12 cellular contexts compared by ENCODE assay signal in the genomic region with DNA sequence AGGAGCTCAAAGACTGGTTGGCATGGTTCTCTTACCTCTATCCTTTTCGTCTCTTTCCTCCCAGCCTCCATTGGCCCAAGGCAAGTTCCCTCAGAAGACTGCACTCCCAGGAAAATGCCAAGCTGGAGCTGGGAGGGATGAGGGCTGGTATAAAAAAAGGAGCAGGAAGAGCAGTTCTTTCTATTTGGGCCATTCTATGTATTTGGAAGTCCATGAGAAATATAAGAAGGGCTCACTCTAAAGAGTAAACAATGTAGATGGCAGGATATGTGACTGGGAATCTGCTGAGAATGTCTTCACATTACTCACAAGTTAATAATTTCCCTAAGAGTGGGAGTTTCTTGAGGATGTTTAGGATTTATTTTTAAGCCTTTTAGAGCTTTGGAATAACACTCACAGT. TPM values are rescaled to one million over a fixed set of nuclear protein-coding genes. Genes with fewer than 3 reads are reported as not detected.
DNase-seq lines count a peak whose midpoint lies in the region; ATAC-seq and TF ChIP-seq lines count a peak whose summit lies in the region.
"Had no signal": no experiment of that assay in that cellular context is flagged by ENCODE, and none has a peak within 500 bp of the region (broad histone marks: within the 10 kb centered on the region; RNA-seq: fewer than 3 reads in every experiment).

No MANE protein-coding gene starts in this region.

- no peaks in the 10 kb centered on the region for H3K4me1 ChIP-seq in GM23338 (ENCODE audit: insufficient read depth)
- H3K4me1 ChIP-seq in ascending aorta: peaks cover 0 to 7% of the 10 kb centered on the region in 2 donors
- peaks cover 6% of the 10 kb centered on the region for H3K4me1 ChIP-seq in foreskin keratinocyte
- H3K4me1 ChIP-seq in smooth muscle cell (ENCODE audit: low read depth): peaks cover 21% of the 10 kb centered on the region

- POLR2A ChIA-PET in activated CD8-positive, alpha-beta T cell treated with anti-CD3 and anti-CD28 coated beads, Interleukin-2, amount 10 ng/mL, durations not matched to agents 7 days and 5 days (lab: Charles Lee): no interaction called here

- H3K36me3 Mint-ChIP-seq in GM23338 (ENCODE audit: low read depth): no peaks in the 10 kb centered on the region
- H3K36me3 Mint-ChIP-seq in activated CD8-positive, alpha-beta T cell treated with anti-CD3 and anti-CD28 coated beads, Interleukin-2, amount 10 ng/mL, durations not matched to agents 7 days and 5 days (ENCODE audit: low read depth): no peaks in the 10 kb centered on the region
- H3K36me3 Mint-ChIP-seq: immature natural killer cell, naive B cell had no signal

- DNase-seq in GM23338 (ENCODE audit: low spot score) (no peak), ascending aorta (ENCODE audit: low spot score in 2 of 2) (no peak), foreskin keratinocyte (peak in 1 of 2 donors; percentile 43), smooth muscle cell (lab: John Stamatoyannopoulos, UW; ENCODE audit: unreplicated experiment) (no peak), MV-4-11 (lab: John Stamatoyannopoulos, UW) (no peak)
- no peak for DNase-seq in activated CD8-positive, alpha-beta T cell treated with anti-CD3 and anti-CD28 coated beads, Interleukin-2, amount 10 ng/mL, durations not matched to agents 7 days and 5 days
- DNase-seq: immature natural killer cell, naive B cell, NCI-H2081 treated with DMSO at 0.1 percent for 48 hours had no signal

- H3K27ac ChIP-seq in GM23338 (ENCODE audit: low read depth): no peak overlapping the region
- H3K27ac ChIP-seq in ascending aorta: peak overlapping the region; percentile 35 to 41
- peak overlapping the region; percentile 89 for H3K27ac ChIP-seq in foreskin keratinocyte
- peak overlapping the region; percentile 82 for H3K27ac ChIP-seq in smooth muscle cell (ENCODE audit: low read depth)
- H3K27ac ChIP-seq: SJSA1 had no signal

- no peak overlapping the region for H3K4me3 Mint-ChIP-seq in GM23338
- no peak overlapping the region for H3K4me3 Mint-ChIP-seq in activated CD8-positive, alpha-beta T cell treated with anti-CD3 and anti-CD28 coated beads, Interleukin-2, amount 10 ng/mL, durations not matched to agents 7 days and 5 days
- H3K4me3 Mint-ChIP-seq: immature natural killer cell, naive B cell had no signal

- TF ChIP-seq CTCF in GM23338 (conservative IDR thresholded peaks at IDR 0.05; ENCODE audit: low read depth in 2 of 2) (no peak), ascending aorta (IDR thresholded peaks at IDR 0.05) (no peak), foreskin keratinocyte (conservative IDR thresholded peaks at IDR 0.05) (no peak), smooth muscle cell (IDR thresholded peaks at IDR 0.05; ENCODE audit: borderline replicate concordance, insufficient read depth, poor library complexity, severe bottlenecking) (no peak)

- H3K9me3 ChIP-seq in ascending aorta (no peaks in the 10 kb centered on the region), smooth muscle cell (replicated peaks; ENCODE audit: low read depth) (no peaks in the 10 kb centered on the region)
- H3K9me3 ChIP-seq: SJSA1 had no signal

- CTCF ChIA-PET in activated CD8-positive, alpha-beta T cell treated with anti-CD3 and anti-CD28 coated beads, Interleukin-2, amount 10 ng/mL, durations not matched to agents 7 days and 5 days (lab: Charles Lee): interaction anchor here (1.2 kb wide), 1 partner anchor 9 kb away, joined by 4 read pairs; no protein-coding TSS in a partner anchor

- H3K9me3 Mint-ChIP-seq in GM23338: peaks cover 3% of the 10 kb centered on the region; the same call in 1 of the 3 replicates
- no peaks in the 10 kb centered on the region for H3K9me3 Mint-ChIP-seq in activated CD8-positive, alpha-beta T cell treated with anti-CD3 and anti-CD28 coated beads, Interleukin-2, amount 10 ng/mL, durations not matched to agents 7 days and 5 days (ENCODE audit: insufficient read depth)
- H3K9me3 Mint-ChIP-seq: immature natural killer cell had no signal

- no peaks in the 10 kb centered on the region for H3K79me2 ChIP-seq in GM23338 (replicated peaks; ENCODE audit: insufficient read depth)
- H3K79me2 ChIP-seq in smooth muscle cell (ENCODE audit: low read depth): no peaks in the 10 kb centered on the region

- H3K9me2 ChIP-seq in GM23338 (ENCODE audit: insufficient read depth): peaks cover 11% of the 10 kb centered on the region; the same call in 1 of the 2 replicates

- H3K4me1 Mint-ChIP-seq in GM23338: 0 out of 3 replicates have a peak, but pooled peaks cover 4% of the 10 kb centered on the region
- H3K4me1 Mint-ChIP-seq in activated CD8-positive, alpha-beta T cell treated with anti-CD3 and anti-CD28 coated beads, Interleukin-2, amount 10 ng/mL, durations not matched to agents 7 days and 5 days (ENCODE audit: low read depth): no peaks in the 10 kb centered on the region
- H3K4me1 Mint-ChIP-seq: immature natural killer cell, naive B cell had no signal

- ATAC-seq in GM23338 (no peak), foreskin keratinocyte (peak; percentile 18), HG03342 (IDR thresholded peaks at IDR 0.05; ENCODE audit: unreplicated experiment) (no peak)
- ATAC-seq in activated CD8-positive, alpha-beta T cell treated with anti-CD3 and anti-CD28 coated beads, Interleukin-2, amount 10 ng/mL, durations not matched to agents 7 days and 5 days: no peak
- ATAC-seq: sciatic nerve had no signal

- intact Hi-C loops in ascending aorta (cut with DNase I): no loop called here

- H3K4me3 ChIP-seq in GM23338 (no peak overlapping the region), ascending aorta (no peak overlapping the region), smooth muscle cell (no peak overlapping the region)
- H3K4me3 ChIP-seq: SJSA1 had no signal

- no peak overlapping the region for H3K4me2 ChIP-seq in GM23338
- H3K4me2 ChIP-seq in smooth muscle cell: peak overlapping the region; percentile 67

- H4K20me1 ChIP-seq in GM23338 (replicated peaks; ENCODE audit: insufficient read depth) (no peaks in the 10 kb centered on the region), smooth muscle cell (ENCODE audit: low read depth) (no peaks in the 10 kb centered on the region)

- no peaks in the 10 kb centered on the region for H3F3A ChIP-seq in GM23338 (replicated peaks; ENCODE audit: low read depth)
- no peaks in the 10 kb centered on the region for H3F3A ChIP-seq in smooth muscle cell (ENCODE audit: low read depth)

- H2AFZ ChIP-seq in GM23338: peak overlapping the region; percentile 32; the same call in 1 of the 2 replicates
- H2AFZ ChIP-seq in smooth muscle cell (ENCODE audit: low read depth): no peak overlapping the region

- H3K9ac ChIP-seq in smooth muscle cell (ENCODE audit: low read depth): peak overlapping the region; percentile 4

- peaks cover 2% of the 10 kb centered on the region for H3K27me3 Mint-ChIP-seq in GM23338 (ENCODE audit: insufficient read depth, low read depth, poor library complexity)
- H3K27me3 Mint-ChIP-seq in activated CD8-positive, alpha-beta T cell treated with anti-CD3 and anti-CD28 coated beads, Interleukin-2, amount 10 ng/mL, durations not matched to agents 7 days and 5 days (ENCODE audit: low read depth): no peaks in the 10 kb centered on the region

- H3K27me3 ChIP-seq in GM23338 (ENCODE audit: insufficient read depth): no peaks in the 10 kb centered on the region
- H3K27me3 ChIP-seq in ascending aorta: no peaks in the 10 kb centered on the region
- no peaks in the 10 kb centered on the region for H3K27me3 ChIP-seq in foreskin keratinocyte
- H3K27me3 ChIP-seq in smooth muscle cell (ENCODE audit: low read depth): no peaks in the 10 kb centered on the region
- H3K27me3 ChIP-seq: SJSA1 had no signal

- 87% methylated on average over 1 of the region's 1 CpG for WGBS in smooth muscle cell (ENCODE audit: low lambda C conversion rate)

- no peak overlapping the region for H3K27ac Mint-ChIP-seq in GM23338
- no peak overlapping the region for H3K27ac Mint-ChIP-seq in activated CD8-positive, alpha-beta T cell treated with anti-CD3 and anti-CD28 coated beads, Interleukin-2, amount 10 ng/mL, durations not matched to agents 7 days and 5 days
- H3K27ac Mint-ChIP-seq: immature natural killer cell, naive B cell had no signal

- H3K36me3 ChIP-seq in GM23338 (ENCODE audit: insufficient read depth) (no peaks in the 10 kb centered on the region), ascending aorta (no peaks in the 10 kb centered on the region), smooth muscle cell (ENCODE audit: low read depth) (no peaks in the 10 kb centered on the region)
- H3K36me3 ChIP-seq: SJSA1 had no signal

TF ChIP-seq in GM23338, 12 proteins besides CTCF, POLR2A, EP300 and RAD21 (continues in another document):
- no peak for TF ChIP-seq ZNF114 (CRISPR knock-in tag; IDR thresholded peaks at IDR 0.05)
- TF ChIP-seq ZNF331 (CRISPR knock-in tag; IDR thresholded peaks at IDR 0.05; ENCODE audit: low read depth): no peak
- TF ChIP-seq REST (IDR thresholded peaks at IDR 0.05; ENCODE audit: unreplicated experiment): no peak

RNA-seq across cellular contexts. Expression of gene ADTRP, which starts 36.6 kb away (rescaled TPM):
- not detected in 2 replicates for total RNA-seq in GM23338 (2014; rRNA removed; shearing (Covaris generic))
- polyA plus RNA-seq in GM23338 (2016; fragmentation: Nextera tagmentation; extraction: Ambion mirVana): not detected in 2 replicates
- total RNA-seq in ascending aorta: not detected
- 3.1 and 5.5 TPM in 2 replicates for total RNA-seq in foreskin keratinocyte
- 3.0 and 4.3 TPM in 2 replicates for polyA plus RNA-seq in foreskin keratinocyte
- 0.54 and 0.67 TPM in 2 replicates for total RNA-seq in smooth muscle cell
- polyA plus RNA-seq in smooth muscle cell: 0.64 and 1.1 TPM in 2 replicates
- total RNA-seq in activated CD8-positive, alpha-beta T cell treated with anti-CD3 and anti-CD28 coated beads, Interleukin-2, amount 10 ng/mL, durations not matched to agents 7 days and 5 days: under 1 TPM; 0.63 to 0.68 TPM
- polyA plus RNA-seq: immature natural killer cell had no signal
